ENCODE assay signal across 8 cellular contexts in the genomic region with DNA sequence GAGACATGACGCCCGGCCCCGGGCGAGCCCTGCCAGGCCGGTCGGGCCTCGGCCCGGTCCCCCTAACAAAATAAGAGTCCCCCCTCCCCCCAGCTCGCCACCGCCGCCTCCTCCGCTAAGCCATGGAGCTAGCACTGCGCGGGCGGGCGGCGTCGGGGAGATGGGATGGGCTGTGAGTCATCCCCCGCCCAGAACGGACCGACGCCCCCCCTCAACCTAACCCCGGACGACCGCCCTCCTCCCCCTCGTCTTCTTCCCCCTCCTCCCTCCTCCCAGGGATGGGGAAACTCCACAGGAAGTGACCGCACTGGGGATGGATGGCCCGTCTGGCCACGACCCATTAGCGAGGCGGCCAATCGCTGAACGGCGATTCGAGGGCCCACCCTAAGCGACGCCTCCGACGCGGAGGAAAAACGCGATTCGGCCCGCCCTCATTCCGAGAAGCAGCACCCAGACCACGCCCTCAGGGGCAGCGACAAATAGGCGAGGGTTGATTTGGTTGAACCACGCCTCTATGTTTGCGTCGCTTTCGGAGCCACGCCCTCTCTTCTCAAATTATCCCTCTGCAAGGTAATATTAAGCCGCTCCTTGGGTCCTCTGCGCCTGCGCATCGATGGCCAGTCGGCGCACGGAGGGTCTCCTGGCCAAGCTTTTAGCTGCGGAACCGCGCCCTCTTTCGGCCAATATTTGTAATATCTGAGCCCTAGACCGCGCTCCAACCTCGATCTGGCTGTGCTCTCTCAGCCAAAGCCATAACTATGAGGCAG.
A peak's percentile ranks its signal among the peaks of the same experiment; 100 is the strongest.
DNase-seq lines count a peak whose midpoint lies in the region; ATAC-seq and FAIRE-seq lines count a peak whose summit lies in the region.

A gene with protein sequence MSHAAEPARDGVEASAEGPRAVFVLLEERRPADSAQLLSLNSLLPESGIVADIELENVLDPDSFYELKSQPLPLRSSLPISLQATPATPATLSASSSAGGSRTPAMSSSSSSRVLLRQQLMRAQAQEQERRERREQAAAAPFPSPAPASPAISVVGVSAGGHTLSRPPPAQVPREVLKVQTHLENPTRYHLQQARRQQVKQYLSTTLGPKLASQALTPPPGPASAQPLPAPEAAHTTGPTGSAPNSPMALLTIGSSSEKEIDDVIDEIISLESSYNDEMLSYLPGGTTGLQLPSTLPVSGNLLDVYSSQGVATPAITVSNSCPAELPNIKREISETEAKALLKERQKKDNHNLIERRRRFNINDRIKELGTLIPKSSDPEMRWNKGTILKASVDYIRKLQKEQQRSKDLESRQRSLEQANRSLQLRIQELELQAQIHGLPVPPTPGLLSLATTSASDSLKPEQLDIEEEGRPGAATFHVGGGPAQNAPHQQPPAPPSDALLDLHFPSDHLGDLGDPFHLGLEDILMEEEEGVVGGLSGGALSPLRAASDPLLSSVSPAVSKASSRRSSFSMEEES (minus strand): TSS at position 138 of the 767 bp plus-strand sequence. CDS start 131 bp downstream, at position 7.

- peak; percentile 86 for ATAC-seq in GM21367 (IDR thresholded peaks at IDR 0.05; ENCODE audit: unreplicated experiment)

- H3K27ac ChIP-seq in effector memory CD4-positive, alpha-beta T cell (ENCODE audit: insufficient read depth, low read length, poor library complexity, severe bottlenecking), result peak within 1 kb of the TSS; percentile 89

- no peaks in the 10 kb centered on the region for H3K27me3 ChIP-seq in effector memory CD4-positive, alpha-beta T cell (replicated peaks; ENCODE audit: control insufficient read depth, insufficient read depth, low read length, poor library complexity, severe bottlenecking)

- H3K4me1 ChIP-seq in effector memory CD4-positive, alpha-beta T cell (ENCODE audit: control insufficient read depth, insufficient read depth, low read length, poor library complexity, severe bottlenecking), result peaks cover 17% of the 10 kb centered on the region

- peak within 1 kb of the TSS; percentile 61 for H3K4me3 ChIP-seq in effector memory CD4-positive, alpha-beta T cell (ENCODE audit: insufficient read depth, low read depth, low read length, poor library complexity, severe bottlenecking)

- peak; percentile 99 for DNase-seq in COLO829 (ENCODE audit: low spot score)
- peak; percentile 81 for DNase-seq in HTR-8/SVneo (ENCODE audit: insufficient read length, low spot score)
- peak; percentile 96 for DNase-seq in NOMO-1 treated with DMSO at 0.1 percent for 48 hours (lab: John Stamatoyannopoulos, UW; ENCODE audit: unreplicated experiment)
- peak; percentile 86 to 95 for DNase-seq in activated CD8-positive, alpha-beta memory T cell treated with anti-CD3 and anti-CD28 coated beads for 4 hours (ENCODE audit: low read depth in 2 of 2)
- peak; percentile 94 to 95 (median 95) for DNase-seq in effector memory CD4-positive, alpha-beta T cell
- DNase-seq in medulla oblongata (ENCODE audit: extremely low spot score), result peak; percentile 98
- peak; percentile 91 for DNase-seq in stimulated activated CD8-positive, alpha-beta memory T cell treated with anti-CD3 and anti-CD28 coated beads, Interleukin-12 subunit alpha, Interleukin-12 subunit beta, amount 100 ng/mL, for 1 hour (ENCODE audit: low read depth)

- no peaks in the 10 kb centered on the region for H3K9me3 ChIP-seq in effector memory CD4-positive, alpha-beta T cell (ENCODE audit: control insufficient read depth, low read length)

- peaks cover 11% of the 10 kb centered on the region for H3K36me3 ChIP-seq in effector memory CD4-positive, alpha-beta T cell (ENCODE audit: control insufficient read depth, insufficient read depth, low read length)

- peak; percentile 82 for FAIRE-seq in HTR-8/SVneo (lab: Jason Lieb, UNC)

Comparison
In these comparisons a context has a peak if more than half of its experiments do, and no peak if none do; other contexts are left out.
1. Peak in every context shown above with its lines: DNase-seq, ATAC-seq, H3K4me3 ChIP-seq and H3K27ac ChIP-seq.